Comparison of ENCODE assay signal across 29 cellular contexts in the genomic region with DNA sequence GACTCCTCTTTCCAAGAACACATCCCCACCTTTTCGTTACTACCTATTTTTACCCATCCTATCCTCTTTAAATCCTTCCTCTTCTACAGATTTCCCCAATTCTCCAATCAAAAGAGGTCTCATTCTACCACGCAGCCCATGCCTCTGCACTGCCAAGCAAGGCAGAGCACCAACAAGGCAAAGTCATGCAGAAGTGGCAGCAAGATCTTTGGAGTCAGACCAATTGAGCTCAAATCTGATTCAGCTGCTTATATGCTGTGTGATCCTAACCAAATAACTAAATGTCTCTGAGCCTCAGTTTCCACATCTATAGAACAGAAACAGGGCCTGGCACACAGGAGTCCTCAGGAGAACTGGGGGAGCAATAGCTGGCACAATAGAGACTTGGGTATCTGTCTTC. TPM values are rescaled to one million over a fixed set of nuclear protein-coding genes. Genes with fewer than 3 reads are reported as not detected.
"Had no signal": no experiment of that assay in that cellular context is flagged by ENCODE, and none has a peak within 500 bp of the region (broad histone marks: within the 10 kb centered on the region; RNA-seq: fewer than 3 reads in every experiment).

No MANE protein-coding gene starts in this region.

- H3K9me3 ChIP-seq: ascending aorta, colonic mucosa, gastrocnemius medialis, ovary, prostate gland, upper lobe of left lung, vagina had no signal

- H3K36me3 Mint-ChIP-seq: activated naive CD8-positive, alpha-beta T cell treated with anti-CD3 and anti-CD28 coated beads for 36 hours; stimulated activated memory B cell treated with anti-CD40 and anti-IgM and Interleukin-4, amounts not matched to agents 10 μg/mL and 1 μg/mL and 100 μg/mL, for 72 hours had no signal

- H3K4me3 Mint-ChIP-seq: activated naive CD8-positive, alpha-beta T cell treated with anti-CD3 and anti-CD28 coated beads for 36 hours; naive thymus-derived CD4-positive, alpha-beta T cell; stimulated activated memory B cell treated with anti-CD40 and anti-IgM and Interleukin-4, amounts not matched to agents 10 μg/mL and 1 μg/mL and 100 μg/mL, for 72 hours; stimulated activated naive CD8-positive, alpha-beta T cell treated with anti-CD3 and anti-CD28 coated beads, Interleukin-15, amount 100 ng/mL, for 72 hours had no signal

- ATAC-seq: gastrocnemius medialis; left ventricle myocardium superior; naive thymus-derived CD4-positive, alpha-beta T cell; sciatic nerve; stimulated activated memory B cell treated with anti-CD40 and anti-IgM and Interleukin-4, amounts not matched to agents 10 μg/mL and 1 μg/mL and 100 μg/mL, for 72 hours; stimulated activated naive CD8-positive, alpha-beta T cell treated with anti-CD3 and anti-CD28 coated beads, Interleukin-15, amount 100 ng/mL, for 72 hours had no signal

- H3K27ac ChIP-seq: colonic mucosa, gastrocnemius medialis, hepatocyte, ovary, prostate gland, skin epidermis, vagina, VCaP had no signal

- H3K4me2 ChIP-seq: hepatocyte had no signal

- H3K27ac Mint-ChIP-seq: activated naive CD8-positive, alpha-beta T cell treated with anti-CD3 and anti-CD28 coated beads for 36 hours; stimulated activated memory B cell treated with anti-CD40 and anti-IgM and Interleukin-4, amounts not matched to agents 10 μg/mL and 1 μg/mL and 100 μg/mL, for 72 hours had no signal

- H3K36me3 ChIP-seq: ascending aorta, colonic mucosa, gastrocnemius medialis, ovary, prostate gland, upper lobe of left lung had no signal

- H3K27me3 ChIP-seq: ascending aorta, colonic mucosa, gastrocnemius medialis, hepatocyte, ovary, upper lobe of left lung, vagina had no signal

- DNase-seq: activated CD4-positive, alpha-beta T cell treated with anti-CD3 and anti-CD28 coated beads for 48 hours; activated CD4-positive, alpha-beta T cell treated with anti-CD3 and anti-CD28 coated beads, Interleukin-2, amount 50 U/mL, for 48 hours; activated CD8-positive, alpha-beta memory T cell treated with anti-CD3 and anti-CD28 coated beads for 24 hours; activated effector memory CD4-positive, alpha-beta T cell treated with Interleukin-2 at 50 U/mL for 16 hours; activated naive CD4-positive, alpha-beta T cell treated with Interleukin-2 at 50 U/mL for 16 hours; activated naive CD8-positive, alpha-beta T cell treated with anti-CD3 and anti-CD28 coated beads for 36 hours; colonic mucosa; effector CD8-positive, alpha-beta T cell; gastrocnemius medialis; glutamatergic neuron; islet precursor cell; left ventricle myocardium superior; midbrain; naive thymus-derived CD4-positive, alpha-beta T cell; ovary; retina; stimulated activated CD4-positive, alpha-beta T cell treated with anti-CD3 and anti-CD28 coated beads, Interleukin-12 subunit alpha, Interleukin-12 subunit beta, amount 100 ng/mL, for 4 hours; stimulated activated CD4-positive, alpha-beta T cell treated with anti-CD3 and anti-CD28 coated beads, Interleukin-4, amount 100 ng/mL, for 1 hour; stimulated activated naive CD8-positive, alpha-beta T cell treated with anti-CD3 and anti-CD28 coated beads, Interleukin-15, amount 100 ng/mL, for 72 hours; upper lobe of left lung had no signal

- H3K4me3 ChIP-seq: ascending aorta, colonic mucosa, gastrocnemius medialis, hepatocyte, ovary, prostate gland, skin epidermis, upper lobe of left lung, vagina had no signal

- H3K9me3 Mint-ChIP-seq: activated naive CD8-positive, alpha-beta T cell treated with anti-CD3 and anti-CD28 coated beads for 36 hours; naive thymus-derived CD4-positive, alpha-beta T cell; stimulated activated memory B cell treated with anti-CD40 and anti-IgM and Interleukin-4, amounts not matched to agents 10 μg/mL and 1 μg/mL and 100 μg/mL, for 72 hours; stimulated activated naive CD8-positive, alpha-beta T cell treated with anti-CD3 and anti-CD28 coated beads, Interleukin-15, amount 100 ng/mL, for 72 hours had no signal

- H3K27me3 Mint-ChIP-seq: activated naive CD8-positive, alpha-beta T cell treated with anti-CD3 and anti-CD28 coated beads for 36 hours; naive thymus-derived CD4-positive, alpha-beta T cell; stimulated activated memory B cell treated with anti-CD40 and anti-IgM and Interleukin-4, amounts not matched to agents 10 μg/mL and 1 μg/mL and 100 μg/mL, for 72 hours; stimulated activated naive CD8-positive, alpha-beta T cell treated with anti-CD3 and anti-CD28 coated beads, Interleukin-15, amount 100 ng/mL, for 72 hours had no signal

RNA-seq across cellular contexts. Expression of a gene that starts 41.5 kb away (rescaled TPM):
- total RNA-seq: T-helper 2 cell treated with Interferon-gamma antibody and Interleukin-4, amounts not matched to agents 100 ng/mL and 5 ng/mL, for 36 hours had no signal
